ENCODE assay signal across 1 cellular context in the genomic region with DNA sequence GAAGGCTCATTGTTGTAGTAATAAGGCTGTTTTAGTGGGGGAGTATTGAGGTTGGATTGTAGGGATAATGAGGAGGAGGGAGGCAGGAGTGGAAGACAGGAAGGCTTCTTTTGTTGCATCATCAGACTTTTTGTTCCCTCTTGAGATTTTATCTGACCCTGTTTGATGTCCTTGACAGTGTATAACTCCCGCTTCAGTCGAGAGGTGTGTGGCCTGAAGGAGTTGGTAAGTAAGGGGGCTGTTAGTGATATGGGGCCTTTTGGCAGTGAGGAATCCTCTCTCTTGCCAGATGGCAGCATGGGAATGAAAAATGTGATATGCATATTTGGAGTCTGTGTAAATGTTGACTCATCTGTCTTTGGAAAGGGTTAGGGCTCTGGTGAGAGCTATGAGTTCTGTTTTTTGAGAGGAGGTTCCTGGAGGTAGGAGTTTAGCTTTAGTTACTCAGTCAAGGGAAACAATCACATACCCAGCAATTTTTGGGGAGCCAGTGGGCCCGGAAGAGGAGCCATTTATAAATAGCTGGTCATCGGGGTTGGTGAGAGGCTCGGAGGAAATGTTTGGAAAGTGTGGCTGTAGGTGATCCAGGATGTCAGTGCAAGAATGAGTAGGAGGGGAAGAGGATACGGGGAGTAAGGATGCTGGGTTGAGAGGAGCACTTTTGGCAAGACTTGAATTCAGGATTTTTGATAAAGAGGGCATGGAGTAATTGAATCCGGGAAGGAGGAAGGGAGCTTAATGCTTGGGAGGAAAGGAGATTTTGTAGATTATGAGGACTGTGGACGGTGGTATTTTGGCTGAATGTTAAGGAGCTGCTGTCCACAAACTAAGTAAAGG.
A peak's percentile ranks its signal among the peaks of the same experiment; 100 is the strongest.
TF ChIP-seq lines count a peak whose summit lies in the region.

No MANE protein-coding gene starts in this region.

TF ChIP-seq in K562, 482 proteins besides CTCF, POLR2A, EP300 and RAD21 (continued from another document and continues in another):
- TF ChIP-seq, protein P1, sequence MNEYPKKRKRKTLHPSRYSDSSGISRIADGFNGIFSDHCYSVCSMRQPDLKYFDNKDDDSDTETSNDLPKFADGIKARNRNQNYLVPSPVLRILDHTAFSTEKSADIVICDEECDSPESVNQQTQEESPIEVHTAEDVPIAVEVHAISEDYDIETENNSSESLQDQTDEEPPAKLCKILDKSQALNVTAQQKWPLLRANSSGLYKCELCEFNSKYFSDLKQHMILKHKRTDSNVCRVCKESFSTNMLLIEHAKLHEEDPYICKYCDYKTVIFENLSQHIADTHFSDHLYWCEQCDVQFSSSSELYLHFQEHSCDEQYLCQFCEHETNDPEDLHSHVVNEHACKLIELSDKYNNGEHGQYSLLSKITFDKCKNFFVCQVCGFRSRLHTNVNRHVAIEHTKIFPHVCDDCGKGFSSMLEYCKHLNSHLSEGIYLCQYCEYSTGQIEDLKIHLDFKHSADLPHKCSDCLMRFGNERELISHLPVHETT (CRISPR knock-in tag; conservative IDR thresholded peaks at IDR 0.05 in 1 of 2, IDR thresholded peaks at IDR 0.05 in 1 of 2) = no peak
- TF ChIP-seq, protein P2, sequence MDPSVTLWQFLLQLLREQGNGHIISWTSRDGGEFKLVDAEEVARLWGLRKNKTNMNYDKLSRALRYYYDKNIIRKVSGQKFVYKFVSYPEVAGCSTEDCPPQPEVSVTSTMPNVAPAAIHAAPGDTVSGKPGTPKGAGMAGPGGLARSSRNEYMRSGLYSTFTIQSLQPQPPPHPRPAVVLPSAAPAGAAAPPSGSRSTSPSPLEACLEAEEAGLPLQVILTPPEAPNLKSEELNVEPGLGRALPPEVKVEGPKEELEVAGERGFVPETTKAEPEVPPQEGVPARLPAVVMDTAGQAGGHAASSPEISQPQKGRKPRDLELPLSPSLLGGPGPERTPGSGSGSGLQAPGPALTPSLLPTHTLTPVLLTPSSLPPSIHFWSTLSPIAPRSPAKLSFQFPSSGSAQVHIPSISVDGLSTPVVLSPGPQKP (CRISPR knock-in tag; IDR thresholded peaks at IDR 0.05) = no peak
- 0 out of 2 replicates have a peak, but pooled peaks have one; percentile 28 for TF ChIP-seq JUNB (CRISPR knock-in tag; conservative IDR thresholded peaks at IDR 0.05)
- no peak for TF ChIP-seq CHD2 (IDR thresholded peaks at IDR 0.05; ENCODE audit: low read depth, low read length)
- TF ChIP-seq MCM3 (IDR thresholded peaks at IDR 0.05) = no peak
- TF ChIP-seq, protein P3, sequence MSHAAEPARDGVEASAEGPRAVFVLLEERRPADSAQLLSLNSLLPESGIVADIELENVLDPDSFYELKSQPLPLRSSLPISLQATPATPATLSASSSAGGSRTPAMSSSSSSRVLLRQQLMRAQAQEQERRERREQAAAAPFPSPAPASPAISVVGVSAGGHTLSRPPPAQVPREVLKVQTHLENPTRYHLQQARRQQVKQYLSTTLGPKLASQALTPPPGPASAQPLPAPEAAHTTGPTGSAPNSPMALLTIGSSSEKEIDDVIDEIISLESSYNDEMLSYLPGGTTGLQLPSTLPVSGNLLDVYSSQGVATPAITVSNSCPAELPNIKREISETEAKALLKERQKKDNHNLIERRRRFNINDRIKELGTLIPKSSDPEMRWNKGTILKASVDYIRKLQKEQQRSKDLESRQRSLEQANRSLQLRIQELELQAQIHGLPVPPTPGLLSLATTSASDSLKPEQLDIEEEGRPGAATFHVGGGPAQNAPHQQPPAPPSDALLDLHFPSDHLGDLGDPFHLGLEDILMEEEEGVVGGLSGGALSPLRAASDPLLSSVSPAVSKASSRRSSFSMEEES (CRISPR knock-in tag; IDR thresholded peaks at IDR 0.05) = no peak
- TF ChIP-seq ZFP30 (CRISPR knock-in tag; IDR thresholded peaks at IDR 0.05; ENCODE audit: borderline replicate concordance) = no peak
- TF ChIP-seq, protein P4, sequence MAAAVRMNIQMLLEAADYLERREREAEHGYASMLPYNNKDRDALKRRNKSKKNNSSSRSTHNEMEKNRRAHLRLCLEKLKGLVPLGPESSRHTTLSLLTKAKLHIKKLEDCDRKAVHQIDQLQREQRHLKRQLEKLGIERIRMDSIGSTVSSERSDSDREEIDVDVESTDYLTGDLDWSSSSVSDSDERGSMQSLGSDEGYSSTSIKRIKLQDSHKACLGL (CRISPR knock-in tag; IDR thresholded peaks at IDR 0.05; ENCODE audit: borderline replicate concordance, poor library complexity, severe bottlenecking) = no peak
- TF ChIP-seq, protein P5, sequence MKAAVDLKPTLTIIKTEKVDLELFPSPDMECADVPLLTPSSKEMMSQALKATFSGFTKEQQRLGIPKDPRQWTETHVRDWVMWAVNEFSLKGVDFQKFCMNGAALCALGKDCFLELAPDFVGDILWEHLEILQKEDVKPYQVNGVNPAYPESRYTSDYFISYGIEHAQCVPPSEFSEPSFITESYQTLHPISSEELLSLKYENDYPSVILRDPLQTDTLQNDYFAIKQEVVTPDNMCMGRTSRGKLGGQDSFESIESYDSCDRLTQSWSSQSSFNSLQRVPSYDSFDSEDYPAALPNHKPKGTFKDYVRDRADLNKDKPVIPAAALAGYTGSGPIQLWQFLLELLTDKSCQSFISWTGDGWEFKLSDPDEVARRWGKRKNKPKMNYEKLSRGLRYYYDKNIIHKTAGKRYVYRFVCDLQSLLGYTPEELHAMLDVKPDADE (conservative IDR thresholded peaks at IDR 0.05; ENCODE audit: control insufficient read depth, low read depth, low read length) = no peak
- TF ChIP-seq PHB2 (IDR thresholded peaks at IDR 0.05; ENCODE audit: low read depth) = no peak
- TF ChIP-seq ZNF436 (CRISPR knock-in tag; IDR thresholded peaks at IDR 0.05) = no peak
- TF ChIP-seq TCF7L2 (IDR thresholded peaks at IDR 0.05; ENCODE audit: low read depth, low read length) = no peak
- no peak for TF ChIP-seq CHD1 (IDR thresholded peaks at IDR 0.05; ENCODE audit: low read length)
- TF ChIP-seq, protein P6, sequence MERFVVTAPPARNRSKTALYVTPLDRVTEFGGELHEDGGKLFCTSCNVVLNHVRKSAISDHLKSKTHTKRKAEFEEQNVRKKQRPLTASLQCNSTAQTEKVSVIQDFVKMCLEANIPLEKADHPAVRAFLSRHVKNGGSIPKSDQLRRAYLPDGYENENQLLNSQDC (CRISPR knock-in tag; IDR thresholded peaks at IDR 0.05) = no peak
- TF ChIP-seq ESRRA (IDR thresholded peaks at IDR 0.05; ENCODE audit: borderline replicate concordance, low read depth) = peak; percentile 89
- TF ChIP-seq, protein P7, sequence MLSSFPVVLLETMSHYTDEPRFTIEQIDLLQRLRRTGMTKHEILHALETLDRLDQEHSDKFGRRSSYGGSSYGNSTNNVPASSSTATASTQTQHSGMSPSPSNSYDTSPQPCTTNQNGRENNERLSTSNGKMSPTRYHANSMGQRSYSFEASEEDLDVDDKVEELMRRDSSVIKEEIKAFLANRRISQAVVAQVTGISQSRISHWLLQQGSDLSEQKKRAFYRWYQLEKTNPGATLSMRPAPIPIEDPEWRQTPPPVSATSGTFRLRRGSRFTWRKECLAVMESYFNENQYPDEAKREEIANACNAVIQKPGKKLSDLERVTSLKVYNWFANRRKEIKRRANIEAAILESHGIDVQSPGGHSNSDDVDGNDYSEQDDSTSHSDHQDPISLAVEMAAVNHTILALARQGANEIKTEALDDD (IDR thresholded peaks at IDR 0.05) = peak; percentile 62
- TF ChIP-seq, protein P8, sequence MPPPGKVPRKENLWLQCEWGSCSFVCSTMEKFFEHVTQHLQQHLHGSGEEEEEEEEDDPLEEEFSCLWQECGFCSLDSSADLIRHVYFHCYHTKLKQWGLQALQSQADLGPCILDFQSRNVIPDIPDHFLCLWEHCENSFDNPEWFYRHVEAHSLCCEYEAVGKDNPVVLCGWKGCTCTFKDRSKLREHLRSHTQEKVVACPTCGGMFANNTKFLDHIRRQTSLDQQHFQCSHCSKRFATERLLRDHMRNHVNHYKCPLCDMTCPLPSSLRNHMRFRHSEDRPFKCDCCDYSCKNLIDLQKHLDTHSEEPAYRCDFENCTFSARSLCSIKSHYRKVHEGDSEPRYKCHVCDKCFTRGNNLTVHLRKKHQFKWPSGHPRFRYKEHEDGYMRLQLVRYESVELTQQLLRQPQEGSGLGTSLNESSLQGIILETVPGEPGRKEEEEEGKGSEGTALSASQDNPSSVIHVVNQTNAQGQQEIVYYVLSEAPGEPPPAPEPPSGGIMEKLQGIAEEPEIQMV (tag; conservative IDR thresholded peaks at IDR 0.05; ENCODE audit: low read depth) = no peak
- TF ChIP-seq TRIM28 (IDR thresholded peaks at IDR 0.05) = no peak; the same call in 1 of the 2 replicates
- TF ChIP-seq, protein P9, sequence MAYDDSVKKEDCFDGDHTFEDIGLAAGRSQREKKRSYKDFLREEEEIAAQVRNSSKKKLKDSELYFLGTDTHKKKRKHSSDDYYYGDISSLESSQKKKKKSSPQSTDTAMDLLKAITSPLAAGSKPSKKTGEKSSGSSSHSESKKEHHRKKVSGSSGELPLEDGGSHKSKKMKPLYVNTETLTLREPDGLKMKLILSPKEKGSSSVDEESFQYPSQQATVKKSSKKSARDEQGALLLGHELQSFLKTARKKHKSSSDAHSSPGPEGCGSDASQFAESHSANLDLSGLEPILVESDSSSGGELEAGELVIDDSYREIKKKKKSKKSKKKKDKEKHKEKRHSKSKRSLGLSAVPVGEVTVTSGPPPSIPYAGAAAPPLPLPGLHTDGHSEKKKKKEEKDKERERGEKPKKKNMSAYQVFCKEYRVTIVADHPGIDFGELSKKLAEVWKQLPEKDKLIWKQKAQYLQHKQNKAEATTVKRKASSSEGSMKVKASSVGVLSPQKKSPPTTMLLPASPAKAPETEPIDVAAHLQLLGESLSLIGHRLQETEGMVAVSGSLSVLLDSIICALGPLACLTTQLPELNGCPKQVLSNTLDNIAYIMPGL (CRISPR knock-in tag; IDR thresholded peaks at IDR 0.05) = no peak
- TF ChIP-seq ZNF77 (CRISPR knock-in tag; IDR thresholded peaks at IDR 0.05) = no peak
- no peak for TF ChIP-seq SUPT5H (IDR thresholded peaks at IDR 0.05)
- no peak for TF ChIP-seq ZBTB1 (CRISPR knock-in tag; IDR thresholded peaks at IDR 0.05; ENCODE audit: borderline replicate concordance, low read depth)
- no peak for TF ChIP-seq TAF7 (tag; IDR thresholded peaks at IDR 0.05)
- TF ChIP-seq PHF20 (IDR thresholded peaks at IDR 0.05; ENCODE audit: partially characterized antibody) = no peak
- no peak for TF ChIP-seq NR4A1 (CRISPR knock-in tag; IDR thresholded peaks at IDR 0.05)
- TF ChIP-seq NR4A1 (tag; IDR thresholded peaks at IDR 0.05) = 0 out of 2 replicates have a peak, but pooled peaks have one; percentile 46
- TF ChIP-seq NCOA2 (IDR thresholded peaks at IDR 0.05; ENCODE audit: partially characterized antibody in 2 of 2) = no peak
- TF ChIP-seq MECOM (CRISPR knock-in tag; IDR thresholded peaks at IDR 0.05) = peak; percentile 67; the same call in 1 of the 2 replicates
- TF ChIP-seq SMC3 (conservative IDR thresholded peaks at IDR 0.05; ENCODE audit: insufficient read depth, low read depth, low read length) = no peak
- TF ChIP-seq MTF1 (CRISPR knock-in tag; IDR thresholded peaks at IDR 0.05; ENCODE audit: borderline replicate concordance) = no peak
- TF ChIP-seq, protein P10, sequence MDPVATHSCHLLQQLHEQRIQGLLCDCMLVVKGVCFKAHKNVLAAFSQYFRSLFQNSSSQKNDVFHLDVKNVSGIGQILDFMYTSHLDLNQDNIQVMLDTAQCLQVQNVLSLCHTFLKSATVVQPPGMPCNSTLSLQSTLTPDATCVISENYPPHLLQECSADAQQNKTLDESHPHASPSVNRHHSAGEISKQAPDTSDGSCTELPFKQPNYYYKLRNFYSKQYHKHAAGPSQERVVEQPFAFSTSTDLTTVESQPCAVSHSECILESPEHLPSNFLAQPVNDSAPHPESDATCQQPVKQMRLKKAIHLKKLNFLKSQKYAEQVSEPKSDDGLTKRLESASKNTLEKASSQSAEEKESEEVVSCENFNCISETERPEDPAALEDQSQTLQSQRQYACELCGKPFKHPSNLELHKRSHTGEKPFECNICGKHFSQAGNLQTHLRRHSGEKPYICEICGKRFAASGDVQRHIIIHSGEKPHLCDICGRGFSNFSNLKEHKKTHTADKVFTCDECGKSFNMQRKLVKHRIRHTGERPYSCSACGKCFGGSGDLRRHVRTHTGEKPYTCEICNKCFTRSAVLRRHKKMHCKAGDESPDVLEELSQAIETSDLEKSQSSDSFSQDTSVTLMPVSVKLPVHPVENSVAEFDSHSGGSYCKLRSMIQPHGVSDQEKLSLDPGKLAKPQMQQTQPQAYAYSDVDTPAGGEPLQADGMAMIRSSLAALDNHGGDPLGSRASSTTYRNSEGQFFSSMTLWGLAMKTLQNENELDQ (CRISPR knock-in tag; IDR thresholded peaks at IDR 0.05; ENCODE audit: borderline replicate concordance) = no peak
- peak; percentile 69; the same call in 1 of the 2 replicates for TF ChIP-seq NBN (IDR thresholded peaks at IDR 0.05; ENCODE audit: low read depth)
- TF ChIP-seq ZC3H4 (CRISPR knock-in tag; IDR thresholded peaks at IDR 0.05; ENCODE audit: borderline replicate concordance) = no peak
- no peak for TF ChIP-seq ZNF197 (CRISPR knock-in tag; IDR thresholded peaks at IDR 0.05; ENCODE audit: low read depth)
- TF ChIP-seq NR3C1 (CRISPR knock-in tag; IDR thresholded peaks at IDR 0.05) = no peak
- no peak for TF ChIP-seq MYC (IDR thresholded peaks at IDR 0.05; ENCODE audit: low read depth, low read length)
- TF ChIP-seq MYC (CRISPR knock-in tag; IDR thresholded peaks at IDR 0.05; ENCODE audit: borderline replicate concordance, low read depth) = no peak
- TF ChIP-seq, protein P11, sequence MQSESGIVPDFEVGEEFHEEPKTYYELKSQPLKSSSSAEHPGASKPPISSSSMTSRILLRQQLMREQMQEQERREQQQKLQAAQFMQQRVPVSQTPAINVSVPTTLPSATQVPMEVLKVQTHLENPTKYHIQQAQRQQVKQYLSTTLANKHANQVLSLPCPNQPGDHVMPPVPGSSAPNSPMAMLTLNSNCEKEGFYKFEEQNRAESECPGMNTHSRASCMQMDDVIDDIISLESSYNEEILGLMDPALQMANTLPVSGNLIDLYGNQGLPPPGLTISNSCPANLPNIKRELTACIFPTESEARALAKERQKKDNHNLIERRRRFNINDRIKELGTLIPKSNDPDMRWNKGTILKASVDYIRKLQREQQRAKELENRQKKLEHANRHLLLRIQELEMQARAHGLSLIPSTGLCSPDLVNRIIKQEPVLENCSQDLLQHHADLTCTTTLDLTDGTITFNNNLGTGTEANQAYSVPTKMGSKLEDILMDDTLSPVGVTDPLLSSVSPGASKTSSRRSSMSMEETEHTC (IDR thresholded peaks at IDR 0.05) = no peak
- TF ChIP-seq, protein P12, sequence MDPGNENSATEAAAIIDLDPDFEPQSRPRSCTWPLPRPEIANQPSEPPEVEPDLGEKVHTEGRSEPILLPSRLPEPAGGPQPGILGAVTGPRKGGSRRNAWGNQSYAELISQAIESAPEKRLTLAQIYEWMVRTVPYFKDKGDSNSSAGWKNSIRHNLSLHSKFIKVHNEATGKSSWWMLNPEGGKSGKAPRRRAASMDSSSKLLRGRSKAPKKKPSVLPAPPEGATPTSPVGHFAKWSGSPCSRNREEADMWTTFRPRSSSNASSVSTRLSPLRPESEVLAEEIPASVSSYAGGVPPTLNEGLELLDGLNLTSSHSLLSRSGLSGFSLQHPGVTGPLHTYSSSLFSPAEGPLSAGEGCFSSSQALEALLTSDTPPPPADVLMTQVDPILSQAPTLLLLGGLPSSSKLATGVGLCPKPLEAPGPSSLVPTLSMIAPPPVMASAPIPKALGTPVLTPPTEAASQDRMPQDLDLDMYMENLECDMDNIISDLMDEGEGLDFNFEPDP (CRISPR knock-in tag; IDR thresholded peaks at IDR 0.05) = no peak
- no peak for TF ChIP-seq ZNF584 (CRISPR knock-in tag; IDR thresholded peaks at IDR 0.05; ENCODE audit: low read depth)
- TF ChIP-seq FOXK1 (CRISPR knock-in tag; IDR thresholded peaks at IDR 0.05; ENCODE audit: borderline replicate concordance) = no peak
- peak; percentile 52; the same call in 1 of the 2 replicates for TF ChIP-seq SMARCC2 (IDR thresholded peaks at IDR 0.05; ENCODE audit: low read depth)
